Comparison of ENCODE assay signal across 1 cellular context in the genomic region with DNA sequence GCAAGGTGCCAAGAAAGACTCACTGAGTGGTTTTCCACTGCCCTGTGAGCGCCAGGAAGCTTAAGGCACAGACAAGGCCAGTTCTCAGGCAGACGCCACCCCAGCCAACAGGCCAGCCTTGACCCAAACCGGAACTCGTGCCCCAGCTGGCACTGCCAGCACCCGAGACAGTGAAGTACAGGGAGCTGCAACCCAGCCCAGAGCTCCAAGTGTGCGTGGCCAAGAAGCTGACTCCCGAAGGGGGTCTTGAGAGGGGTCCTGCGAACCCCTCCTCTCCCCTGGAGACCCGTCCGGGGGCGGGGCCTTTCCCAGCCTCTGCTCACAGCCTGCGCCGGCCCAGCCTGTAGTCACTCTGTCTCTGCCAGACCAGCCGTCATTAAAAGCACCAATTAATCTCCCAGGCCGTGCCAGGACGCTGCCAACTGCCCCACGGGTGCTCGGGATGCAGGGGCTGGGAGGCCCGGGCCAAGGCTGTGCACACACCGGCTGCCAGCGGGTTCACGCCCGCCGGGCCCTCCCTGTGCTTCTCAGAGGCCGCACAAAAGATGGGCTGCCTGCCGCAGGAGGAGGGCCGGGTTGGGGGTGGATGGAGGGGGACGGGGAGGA.
TF ChIP-seq lines count a peak whose summit lies in the region.

No MANE protein-coding gene starts in this region.

TF ChIP-seq in IMR-90, 13 proteins besides CTCF, POLR2A, EP300 and RAD21:
- TF ChIP-seq NFE2L2 (IDR thresholded peaks at IDR 0.05; ENCODE audit: low read depth, low read length), result no peak
- no peak for TF ChIP-seq USF2 (IDR thresholded peaks at IDR 0.05; ENCODE audit: low read depth, low read length)
- no peak for TF ChIP-seq MXI1 (IDR thresholded peaks at IDR 0.05; ENCODE audit: borderline replicate concordance, low read depth, low read length)
- TF ChIP-seq MAZ (IDR thresholded peaks at IDR 0.05; ENCODE audit: borderline replicate concordance, low read depth, low read length), result no peak
- TF ChIP-seq FOS (IDR thresholded peaks at IDR 0.05; ENCODE audit: low read depth, low read length), result no peak
- TF ChIP-seq CHD1 (IDR thresholded peaks at IDR 0.05; ENCODE audit: low read depth, low read length), result no peak
- no peak for TF ChIP-seq RFX5 (IDR thresholded peaks at IDR 0.05; ENCODE audit: low read depth, low read length)
- TF ChIP-seq BHLHE40 (IDR thresholded peaks at IDR 0.05; ENCODE audit: low read depth, low read length), result no peak
- TF ChIP-seq MAFK (IDR thresholded peaks at IDR 0.05; ENCODE audit: low read depth, low read length), result no peak
- no peak for TF ChIP-seq CEBPB (IDR thresholded peaks at IDR 0.05; ENCODE audit: low read depth, low read length)
- no peak for TF ChIP-seq SMC3 (IDR thresholded peaks at IDR 0.05; ENCODE audit: low read depth, low read length)
- TF ChIP-seq, protein P1, sequence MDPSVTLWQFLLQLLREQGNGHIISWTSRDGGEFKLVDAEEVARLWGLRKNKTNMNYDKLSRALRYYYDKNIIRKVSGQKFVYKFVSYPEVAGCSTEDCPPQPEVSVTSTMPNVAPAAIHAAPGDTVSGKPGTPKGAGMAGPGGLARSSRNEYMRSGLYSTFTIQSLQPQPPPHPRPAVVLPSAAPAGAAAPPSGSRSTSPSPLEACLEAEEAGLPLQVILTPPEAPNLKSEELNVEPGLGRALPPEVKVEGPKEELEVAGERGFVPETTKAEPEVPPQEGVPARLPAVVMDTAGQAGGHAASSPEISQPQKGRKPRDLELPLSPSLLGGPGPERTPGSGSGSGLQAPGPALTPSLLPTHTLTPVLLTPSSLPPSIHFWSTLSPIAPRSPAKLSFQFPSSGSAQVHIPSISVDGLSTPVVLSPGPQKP (IDR thresholded peaks at IDR 0.05; ENCODE audit: borderline replicate concordance, low read depth, low read length), result no peak
- no peak for TF ChIP-seq RCOR1 (IDR thresholded peaks at IDR 0.05; ENCODE audit: insufficient replicate concordance, low read length)
